1 cellular context compared by ENCODE assay signal in genomic region chr9:131502781-131503625, GRCh38.
A peak's percentile ranks its signal among the peaks of the same experiment; 100 is the strongest.
TF ChIP-seq lines count a peak whose summit lies in the region.

A gene with protein sequence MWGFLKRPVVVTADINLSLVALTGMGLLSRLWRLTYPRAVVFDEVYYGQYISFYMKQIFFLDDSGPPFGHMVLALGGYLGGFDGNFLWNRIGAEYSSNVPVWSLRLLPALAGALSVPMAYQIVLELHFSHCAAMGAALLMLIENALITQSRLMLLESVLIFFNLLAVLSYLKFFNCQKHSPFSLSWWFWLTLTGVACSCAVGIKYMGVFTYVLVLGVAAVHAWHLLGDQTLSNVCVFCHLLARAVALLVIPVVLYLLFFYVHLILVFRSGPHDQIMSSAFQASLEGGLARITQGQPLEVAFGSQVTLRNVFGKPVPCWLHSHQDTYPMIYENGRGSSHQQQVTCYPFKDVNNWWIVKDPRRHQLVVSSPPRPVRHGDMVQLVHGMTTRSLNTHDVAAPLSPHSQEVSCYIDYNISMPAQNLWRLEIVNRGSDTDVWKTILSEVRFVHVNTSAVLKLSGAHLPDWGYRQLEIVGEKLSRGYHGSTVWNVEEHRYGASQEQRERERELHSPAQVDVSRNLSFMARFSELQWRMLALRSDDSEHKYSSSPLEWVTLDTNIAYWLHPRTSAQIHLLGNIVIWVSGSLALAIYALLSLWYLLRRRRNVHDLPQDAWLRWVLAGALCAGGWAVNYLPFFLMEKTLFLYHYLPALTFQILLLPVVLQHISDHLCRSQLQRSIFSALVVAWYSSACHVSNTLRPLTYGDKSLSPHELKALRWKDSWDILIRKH (plus strand): TSS chr9:131502918. CDS start chr9:131504219, 1,301 bp downstream.

TF ChIP-seq in HepG2, 621 proteins besides CTCF, POLR2A, EP300 and RAD21 (continued from another document and continues in another):
- TF ChIP-seq KDM5B (CRISPR knock-in tag; IDR thresholded peaks at IDR 0.05; ENCODE audit: borderline replicate concordance) (peak; percentile 63; the same call in 1 of the 2 replicates), NRL (CRISPR knock-in tag; IDR thresholded peaks at IDR 0.05; ENCODE audit: borderline replicate concordance) (no peak; the same call in 1 of the 2 replicates), ZNF891 (CRISPR knock-in tag; IDR thresholded peaks at IDR 0.05) (peak; percentile 41), KMT2B (CRISPR knock-in tag; IDR thresholded peaks at IDR 0.05) (peak; percentile 90), MIER3 (CRISPR knock-in tag; IDR thresholded peaks at IDR 0.05; ENCODE audit: borderline replicate concordance) (no peak), HES4 (CRISPR knock-in tag; IDR thresholded peaks at IDR 0.05; ENCODE audit: borderline replicate concordance) (peak; percentile 78; the same call in 1 of the 2 replicates), CHD4 (IDR thresholded peaks at IDR 0.05; ENCODE audit: borderline replicate concordance, low read length) (no peak), ZNF446 (CRISPR knock-in tag; IDR thresholded peaks at IDR 0.05) (0 out of 2 replicates have a peak, but pooled peaks have one; percentile 70), ZNF350 (CRISPR knock-in tag; IDR thresholded peaks at IDR 0.05; ENCODE audit: borderline replicate concordance, low read depth) (peak; percentile 86), FOXA1 (IDR thresholded peaks at IDR 0.05) (no peak), FOXA1 (CRISPR knock-in tag; IDR thresholded peaks at IDR 0.05) (peak; percentile 17; the same call in 1 of the 2 replicates), ZBTB43 (CRISPR knock-in tag; conservative IDR thresholded peaks at IDR 0.05) (peak; percentile 79), WIZ (CRISPR knock-in tag; IDR thresholded peaks at IDR 0.05) (peak; percentile 64; the same call in 1 of the 2 replicates), TGIF2 (CRISPR knock-in tag; IDR thresholded peaks at IDR 0.05) (0 out of 2 replicates have a peak, but pooled peaks have one; percentile 62), ZNF282 (IDR thresholded peaks at IDR 0.05; ENCODE audit: partially characterized antibody) (no peak), ZNF761 (CRISPR knock-in tag; conservative IDR thresholded peaks at IDR 0.05) (peak; percentile 26; the same call in 1 of the 2 replicates), HMGXB4 (CRISPR knock-in tag; IDR thresholded peaks at IDR 0.05; ENCODE audit: borderline replicate concordance in 1 of 2, low read depth in 1 of 2) (peak; percentile 88 to 91), ZFP90 (CRISPR knock-in tag; IDR thresholded peaks at IDR 0.05; ENCODE audit: borderline replicate concordance) (peak; percentile 85; the same call in 1 of the 2 replicates), ZMYM3 (CRISPR knock-in tag; IDR thresholded peaks at IDR 0.05) (0 out of 2 replicates have a peak, but pooled peaks have one; percentile 11), SOX6 (IDR thresholded peaks at IDR 0.05) (no peak), SOX6 (CRISPR knock-in tag; IDR thresholded peaks at IDR 0.05) (peak; percentile 40), ZNF383 (CRISPR knock-in tag; IDR thresholded peaks at IDR 0.05; ENCODE audit: borderline replicate concordance) (no peak), MTERF4 (CRISPR knock-in tag; IDR thresholded peaks at IDR 0.05) (peak; percentile 87; the same call in 1 of the 2 replicates), DNMT1 (CRISPR knock-in tag; IDR thresholded peaks at IDR 0.05) (peak; percentile 85), SOX13 (IDR thresholded peaks at IDR 0.05) (peak; percentile 36; the same call in 1 of the 2 replicates), SOX13 (CRISPR knock-in tag; conservative IDR thresholded peaks at IDR 0.05 in 1 of 2, IDR thresholded peaks at IDR 0.05 in 1 of 2) (peak in 1 of 2 experiments; percentile 31; a peak in 1 of 4 replicates), EHMT2 (IDR thresholded peaks at IDR 0.05; ENCODE audit: borderline replicate concordance, low read depth, low read length) (no peak), DZIP1 (CRISPR knock-in tag; IDR thresholded peaks at IDR 0.05) (no peak; the same call in 1 of the 2 replicates), ZNF839 (CRISPR knock-in tag; IDR thresholded peaks at IDR 0.05; ENCODE audit: borderline replicate concordance) (peak; percentile 97), ZNF253 (CRISPR knock-in tag; IDR thresholded peaks at IDR 0.05; ENCODE audit: borderline replicate concordance) (peak; percentile 37), REPIN1 (CRISPR knock-in tag; IDR thresholded peaks at IDR 0.05; ENCODE audit: borderline replicate concordance, low read depth) (0 out of 2 replicates have a peak, but pooled peaks have one; percentile 17), ZBTB38 (CRISPR knock-in tag; IDR thresholded peaks at IDR 0.05) (peak; percentile 17)
- TF ChIP-seq, protein P1, sequence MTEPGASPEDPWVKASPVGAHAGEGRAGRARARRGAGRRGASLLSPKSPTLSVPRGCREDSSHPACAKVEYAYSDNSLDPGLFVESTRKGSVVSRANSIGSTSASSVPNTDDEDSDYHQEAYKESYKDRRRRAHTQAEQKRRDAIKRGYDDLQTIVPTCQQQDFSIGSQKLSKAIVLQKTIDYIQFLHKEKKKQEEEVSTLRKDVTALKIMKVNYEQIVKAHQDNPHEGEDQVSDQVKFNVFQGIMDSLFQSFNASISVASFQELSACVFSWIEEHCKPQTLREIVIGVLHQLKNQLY (CRISPR knock-in tag; IDR thresholded peaks at IDR 0.05), result no peak
- TF ChIP-seq, protein P2, sequence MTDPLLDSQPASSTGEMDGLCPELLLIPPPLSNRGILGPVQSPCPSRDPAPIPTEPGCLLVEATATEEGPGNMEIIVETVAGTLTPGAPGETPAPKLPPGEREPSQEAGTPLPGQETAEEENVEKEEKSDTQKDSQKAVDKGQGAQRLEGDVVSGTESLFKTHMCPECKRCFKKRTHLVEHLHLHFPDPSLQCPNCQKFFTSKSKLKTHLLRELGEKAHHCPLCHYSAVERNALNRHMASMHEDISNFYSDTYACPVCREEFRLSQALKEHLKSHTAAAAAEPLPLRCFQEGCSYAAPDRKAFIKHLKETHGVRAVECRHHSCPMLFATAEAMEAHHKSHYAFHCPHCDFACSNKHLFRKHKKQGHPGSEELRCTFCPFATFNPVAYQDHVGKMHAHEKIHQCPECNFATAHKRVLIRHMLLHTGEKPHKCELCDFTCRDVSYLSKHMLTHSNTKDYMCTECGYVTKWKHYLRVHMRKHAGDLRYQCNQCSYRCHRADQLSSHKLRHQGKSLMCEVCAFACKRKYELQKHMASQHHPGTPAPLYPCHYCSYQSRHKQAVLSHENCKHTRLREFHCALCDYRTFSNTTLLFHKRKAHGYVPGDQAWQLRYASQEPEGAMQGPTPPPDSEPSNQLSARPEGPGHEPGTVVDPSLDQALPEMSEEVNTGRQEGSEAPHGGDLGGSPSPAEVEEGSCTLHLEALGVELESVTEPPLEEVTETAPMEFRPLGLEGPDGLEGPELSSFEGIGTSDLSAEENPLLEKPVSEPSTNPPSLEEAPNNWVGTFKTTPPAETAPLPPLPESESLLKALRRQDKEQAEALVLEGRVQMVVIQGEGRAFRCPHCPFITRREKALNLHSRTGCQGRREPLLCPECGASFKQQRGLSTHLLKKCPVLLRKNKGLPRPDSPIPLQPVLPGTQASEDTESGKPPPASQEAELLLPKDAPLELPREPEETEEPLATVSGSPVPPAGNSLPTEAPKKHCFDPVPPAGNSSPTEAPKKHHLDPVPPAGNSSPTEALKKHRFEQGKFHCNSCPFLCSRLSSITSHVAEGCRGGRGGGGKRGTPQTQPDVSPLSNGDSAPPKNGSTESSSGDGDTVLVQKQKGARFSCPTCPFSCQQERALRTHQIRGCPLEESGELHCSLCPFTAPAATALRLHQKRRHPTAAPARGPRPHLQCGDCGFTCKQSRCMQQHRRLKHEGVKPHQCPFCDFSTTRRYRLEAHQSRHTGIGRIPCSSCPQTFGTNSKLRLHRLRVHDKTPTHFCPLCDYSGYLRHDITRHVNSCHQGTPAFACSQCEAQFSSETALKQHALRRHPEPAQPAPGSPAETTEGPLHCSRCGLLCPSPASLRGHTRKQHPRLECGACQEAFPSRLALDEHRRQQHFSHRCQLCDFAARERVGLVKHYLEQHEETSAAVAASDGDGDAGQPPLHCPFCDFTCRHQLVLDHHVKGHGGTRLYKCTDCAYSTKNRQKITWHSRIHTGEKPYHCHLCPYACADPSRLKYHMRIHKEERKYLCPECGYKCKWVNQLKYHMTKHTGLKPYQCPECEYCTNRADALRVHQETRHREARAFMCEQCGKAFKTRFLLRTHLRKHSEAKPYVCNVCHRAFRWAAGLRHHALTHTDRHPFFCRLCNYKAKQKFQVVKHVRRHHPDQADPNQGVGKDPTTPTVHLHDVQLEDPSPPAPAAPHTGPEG (CRISPR knock-in tag; IDR thresholded peaks at IDR 0.05), result peak; percentile 91
- TF ChIP-seq, protein P3, sequence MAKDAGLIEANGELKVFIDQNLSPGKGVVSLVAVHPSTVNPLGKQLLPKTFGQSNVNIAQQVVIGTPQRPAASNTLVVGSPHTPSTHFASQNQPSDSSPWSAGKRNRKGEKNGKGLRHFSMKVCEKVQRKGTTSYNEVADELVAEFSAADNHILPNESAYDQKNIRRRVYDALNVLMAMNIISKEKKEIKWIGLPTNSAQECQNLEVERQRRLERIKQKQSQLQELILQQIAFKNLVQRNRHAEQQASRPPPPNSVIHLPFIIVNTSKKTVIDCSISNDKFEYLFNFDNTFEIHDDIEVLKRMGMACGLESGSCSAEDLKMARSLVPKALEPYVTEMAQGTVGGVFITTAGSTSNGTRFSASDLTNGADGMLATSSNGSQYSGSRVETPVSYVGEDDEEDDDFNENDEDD (CRISPR knock-in tag; IDR thresholded peaks at IDR 0.05; ENCODE audit: borderline replicate concordance), result peak; percentile 76; the same call in 1 of the 2 replicates
- TF ChIP-seq, protein P4, sequence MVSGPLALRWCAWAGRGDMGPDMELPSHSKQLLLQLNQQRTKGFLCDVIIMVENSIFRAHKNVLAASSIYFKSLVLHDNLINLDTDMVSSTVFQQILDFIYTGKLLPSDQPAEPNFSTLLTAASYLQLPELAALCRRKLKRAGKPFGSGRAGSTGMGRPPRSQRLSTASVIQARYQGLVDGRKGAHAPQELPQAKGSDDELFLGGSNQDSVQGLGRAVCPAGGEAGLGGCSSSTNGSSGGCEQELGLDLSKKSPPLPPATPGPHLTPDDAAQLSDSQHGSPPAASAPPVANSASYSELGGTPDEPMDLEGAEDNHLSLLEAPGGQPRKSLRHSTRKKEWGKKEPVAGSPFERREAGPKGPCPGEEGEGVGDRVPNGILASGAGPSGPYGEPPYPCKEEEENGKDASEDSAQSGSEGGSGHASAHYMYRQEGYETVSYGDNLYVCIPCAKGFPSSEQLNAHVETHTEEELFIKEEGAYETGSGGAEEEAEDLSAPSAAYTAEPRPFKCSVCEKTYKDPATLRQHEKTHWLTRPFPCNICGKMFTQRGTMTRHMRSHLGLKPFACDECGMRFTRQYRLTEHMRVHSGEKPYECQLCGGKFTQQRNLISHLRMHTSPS (CRISPR knock-in tag; IDR thresholded peaks at IDR 0.05; ENCODE audit: low read depth), result no peak
